1 cellular context compared by ENCODE assay signal in genomic region chr4:6902318-6903042, GRCh38.
TF ChIP-seq lines count a peak whose summit lies in the region.

No MANE protein-coding gene starts in this region.

TF ChIP-seq in HepG2, 621 proteins besides CTCF, POLR2A, EP300 and RAD21 (continued from another document and continues in another):
- peak; percentile 81 for TF ChIP-seq ZNF687 (CRISPR knock-in tag; IDR thresholded peaks at IDR 0.05)
- no peak for TF ChIP-seq ZNF17 (CRISPR knock-in tag; IDR thresholded peaks at IDR 0.05)
- 0 out of 2 replicates have a peak, but pooled peaks have one; percentile 30 for TF ChIP-seq TARDBP (CRISPR knock-in tag; IDR thresholded peaks at IDR 0.05)
- TF ChIP-seq MLXIP (CRISPR knock-in tag; IDR thresholded peaks at IDR 0.05; ENCODE audit: borderline replicate concordance): no peak
- no peak for TF ChIP-seq ZNF460 (CRISPR knock-in tag; IDR thresholded peaks at IDR 0.05; ENCODE audit: borderline replicate concordance)
- TF ChIP-seq RERE (CRISPR knock-in tag; IDR thresholded peaks at IDR 0.05; ENCODE audit: low read depth): no peak
- TF ChIP-seq ZNF160 (CRISPR knock-in tag; IDR thresholded peaks at IDR 0.05): no peak
- no peak for TF ChIP-seq UBTF (CRISPR knock-in tag; IDR thresholded peaks at IDR 0.05)
- no peak for TF ChIP-seq ZFAT (CRISPR knock-in tag; conservative IDR thresholded peaks at IDR 0.05)
- TF ChIP-seq RORA (CRISPR knock-in tag; IDR thresholded peaks at IDR 0.05): no peak
- TF ChIP-seq ZNF574 (CRISPR knock-in tag; IDR thresholded peaks at IDR 0.05): 0 out of 2 replicates have a peak, but pooled peaks have one; percentile 9
- no peak for TF ChIP-seq ZNF296 (CRISPR knock-in tag; conservative IDR thresholded peaks at IDR 0.05)
- TF ChIP-seq POLR2AphosphoS2 (IDR thresholded peaks at IDR 0.05; ENCODE audit: low read depth, low read length): no peak
- TF ChIP-seq AHDC1 (CRISPR knock-in tag; IDR thresholded peaks at IDR 0.05; ENCODE audit: borderline replicate concordance): no peak
- TF ChIP-seq MYNN (CRISPR knock-in tag; IDR thresholded peaks at IDR 0.05; ENCODE audit: low read depth): no peak
- 0 out of 2 replicates have a peak, but pooled peaks have one; percentile 28 for TF ChIP-seq MYPOP (CRISPR knock-in tag; IDR thresholded peaks at IDR 0.05)
- no peak for TF ChIP-seq ZNF747 (CRISPR knock-in tag; IDR thresholded peaks at IDR 0.05; ENCODE audit: borderline replicate concordance)
- no peak for TF ChIP-seq ZNF431 (CRISPR knock-in tag; IDR thresholded peaks at IDR 0.05; ENCODE audit: borderline replicate concordance, low read depth)
- no peak for TF ChIP-seq SKI (IDR thresholded peaks at IDR 0.05; ENCODE audit: partially characterized antibody)
- TF ChIP-seq REL (CRISPR knock-in tag; conservative IDR thresholded peaks at IDR 0.05): no peak
- no peak for TF ChIP-seq FOXP1 (IDR thresholded peaks at IDR 0.05)
- no peak for TF ChIP-seq FOXP1 (CRISPR knock-in tag; IDR thresholded peaks at IDR 0.05)
- no peak for TF ChIP-seq ZNF33A (CRISPR knock-in tag; IDR thresholded peaks at IDR 0.05; ENCODE audit: borderline replicate concordance)
- TF ChIP-seq TBX3 (IDR thresholded peaks at IDR 0.05; ENCODE audit: borderline replicate concordance): no peak
- TF ChIP-seq SMAD3 (CRISPR knock-in tag; IDR thresholded peaks at IDR 0.05): no peak
- TF ChIP-seq MEIS2 (CRISPR knock-in tag; IDR thresholded peaks at IDR 0.05): 0 out of 2 replicates have a peak, but pooled peaks have one; percentile 33
- no peak for TF ChIP-seq GPBP1L1 (CRISPR knock-in tag; IDR thresholded peaks at IDR 0.05)
- TF ChIP-seq FOSL1 (CRISPR knock-in tag; IDR thresholded peaks at IDR 0.05; ENCODE audit: borderline replicate concordance): no peak
